In the genomic region with DNA sequence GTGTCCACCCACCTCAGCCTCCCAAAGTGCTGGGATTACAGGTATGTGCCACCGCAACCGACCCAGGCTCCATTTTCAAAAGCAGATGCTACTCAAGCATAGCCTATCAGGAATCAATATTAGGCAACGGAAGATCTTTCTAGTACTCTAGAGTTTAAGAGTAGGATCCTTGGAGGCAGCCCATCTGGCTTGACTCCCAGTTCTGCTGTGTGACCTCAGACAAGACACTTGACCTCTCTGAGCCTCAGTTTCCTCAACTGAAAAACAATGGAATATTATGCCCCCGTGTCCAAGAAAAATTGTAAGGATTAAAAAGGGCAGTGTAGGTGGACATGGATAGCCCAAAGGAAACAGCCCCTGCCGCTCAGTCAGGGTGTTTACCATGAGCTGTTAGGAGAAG, we compare ENCODE assay signal across 18 cellular contexts. TPM values are rescaled to one million over a fixed set of nuclear protein-coding genes. Genes with fewer than 3 reads are reported as not detected.
DNase-seq lines count a peak whose midpoint lies in the region; ATAC-seq, FAIRE-seq and TF ChIP-seq lines count a peak whose summit lies in the region.
"Had no signal": no experiment of that assay in that cellular context is flagged by ENCODE, and none has a peak within 500 bp of the region (broad histone marks: within the 10 kb centered on the region; RNA-seq: fewer than 3 reads in every experiment).

No MANE protein-coding gene starts in this region.

- H3K27me3 ChIP-seq in K562 (ENCODE audit: control insufficient read depth in 2 of 2, insufficient read depth in 2 of 2, low read length in 2 of 2) (no peaks in the 10 kb centered on the region), right cardiac atrium (ENCODE audit: control insufficient read depth, insufficient read depth) (no peaks in the 10 kb centered on the region)

- H3K9me3 ChIP-seq in K562 (replicated peaks; ENCODE audit: control insufficient read depth, insufficient read depth, low read depth, low read length) (no peaks in the 10 kb centered on the region), right cardiac atrium (ENCODE audit: control insufficient read depth, low read length) (no peaks in the 10 kb centered on the region)

- no peak overlapping the region for H3K9ac ChIP-seq in K562 (ENCODE audit: insufficient read depth in 1 of 2, low read depth in 2 of 2, low read length in 2 of 2)

- H3K36me3 Mint-ChIP-seq in nephron progenitor cell (ENCODE audit: low read depth), result peaks cover 27% of the 10 kb centered on the region

- POLR2A ChIA-PET in K562 (lab: Yijun Ruan, JAX), result interaction anchor here (1.0 to 1.6 kb wide), 2 partner anchors 10 to 14 kb away, joined by 3 read pairs; a partner anchor contains a TSS

- H3K4me3 ChIP-seq in K562, result no peak overlapping the region
- no peak overlapping the region for H3K4me3 ChIP-seq in right cardiac atrium (ENCODE audit: low read length)

- no peaks in the 10 kb centered on the region for H3K36me3 ChIP-seq in K562 (ENCODE audit: control insufficient read depth, insufficient read depth, low read length)

- BruUV-seq in K562 (replicated peaks; lab: Mats Ljungman, UMichigan), result no TSS peak

- FAIRE-seq in K562 (lab: Jason Lieb, UNC), result no peak
- FAIRE-seq: GM12892, GM18507 had no signal

- no peak overlapping the region for H3K4me3 Mint-ChIP-seq in nephron progenitor cell
- H3K4me3 Mint-ChIP-seq: CD4-positive, alpha-beta memory T cell had no signal

- H3K79me2 ChIP-seq in K562 (ENCODE audit: control insufficient read depth, insufficient read depth, low read length), result no peaks in the 10 kb centered on the region

- peaks cover 15% of the 10 kb centered on the region for H3K9me3 Mint-ChIP-seq in nephron progenitor cell

- TF ChIP-seq RAD21 in K562 (CRISPR knock-in tag; conservative IDR thresholded peaks at IDR 0.05 in 1 of 2, IDR thresholded peaks at IDR 0.05 in 1 of 2), result no peak

- H3K27me3 Mint-ChIP-seq in nephron progenitor cell (ENCODE audit: low read depth, poor library complexity), result peaks cover 7% of the 10 kb centered on the region
- H3K27me3 Mint-ChIP-seq: CD4-positive, alpha-beta memory T cell had no signal

- no peak overlapping the region for H3K27ac Mint-ChIP-seq in nephron progenitor cell

- no peak overlapping the region for H2AFZ ChIP-seq in K562 (ENCODE audit: low read depth, low read length)

- ATAC-seq in Right ventricle myocardium inferior (no peak), K562 (no peak), right cardiac atrium (peak in 1 of 2 donors; percentile 4)

- H3K4me1 Mint-ChIP-seq in nephron progenitor cell, result peaks cover 57% of the 10 kb centered on the region

- TF ChIP-seq EP300 in K562 (IDR thresholded peaks at IDR 0.05; ENCODE audit: low read length), result no peak

- intact Hi-C loops in Right ventricle myocardium inferior (cut with DNase I), result no loop called here
- intact Hi-C loops in cardiac septum (cut with DNase I), result no loop called here
- intact Hi-C loops in K562 (cut with micrococcal nuclease), result no loop called here
- intact Hi-C loops in right cardiac atrium (cut with DNase I), result no loop called here

- H3K27ac ChIP-seq in K562 (ENCODE audit: extremely low read depth, low read depth, low read length) (no peak overlapping the region), right cardiac atrium (ENCODE audit: low read length) (peak overlapping the region; percentile 86), temporal lobe (ENCODE audit: low read depth, low read length) (peak overlapping the region; percentile 7)

- TF ChIP-seq CTCF in K562 (IDR thresholded peaks at IDR 0.05 in 2 of 3, conservative IDR thresholded peaks at IDR 0.05 in 1 of 3; ENCODE audit: insufficient read depth in 2 of 3, low read depth in 1 of 3, low read length in 3 of 3) (no peak), nephron progenitor cell (IDR thresholded peaks at IDR 0.05) (no peak)

- DNase-seq in Right ventricle myocardium inferior (ENCODE audit: missing footprints) (peak; percentile 66), cardiac septum (ENCODE audit: low spot score) (no peak), K562 (ENCODE audit: extremely low read depth in 1 of 4, low spot score in 3 of 4) (no peak), right cardiac atrium (peak in 2 of 3 donors; percentile 66 to 80), hypothalamus (lab: John Stamatoyannopoulos, UW) (no peak), nephron progenitor cell (no peak)
- DNase-seq: CD4-positive, alpha-beta memory T cell; GOT3; KBM-7; NCI-H187 treated with DMSO at 0.1 percent for 48 hours; NCI-H226; NCI-H524; NCI-H82; OCI-M1; SHP77 treated with DMSO at 0.1 percent for 48 hours had no signal

- 56% methylated on average over 5 of the region's 5 CpGs for WGBS in K562 (ENCODE audit: insufficient coverage, low coverage, missing lambda C conversion rate)
- WGBS in right cardiac atrium, result 74% methylated on average over 5 of the region's 5 CpGs

- peaks cover 2 to 3% of the 10 kb centered on the region in 2 experiments; a peak in 4 of 5 replicates for H3K4me1 ChIP-seq in K562 (replicated peaks in 1 of 2; ENCODE audit: control insufficient read depth in 2 of 2, insufficient read depth in 2 of 2, low read length in 2 of 2)
- peaks cover 10% of the 10 kb centered on the region for H3K4me1 ChIP-seq in right cardiac atrium (ENCODE audit: control insufficient read depth, insufficient read depth, low read length)

- H4K20me1 ChIP-seq in K562 (replicated peaks; ENCODE audit: control insufficient read depth, insufficient read depth, low read length), result no peaks in the 10 kb centered on the region

- H3K4me2 ChIP-seq in K562 (ENCODE audit: insufficient read depth, low read length), result no peak overlapping the region

- in situ Hi-C loops in K562 (cut with MboI), result no loop called here

- no peak for TF ChIP-seq POLR2A in K562 (conservative IDR thresholded peaks at IDR 0.05)

- CTCF ChIA-PET in K562 (lab: Yijun Ruan, JAX; ENCODE audit: low intra/inter-chr PET ratio), result no interaction called here

- H3K9me1 ChIP-seq in K562 (ENCODE audit: control insufficient read depth, insufficient read depth, low read length), result peaks cover 3% of the 10 kb centered on the region

TF ChIP-seq in K562, 482 proteins besides CTCF, POLR2A, EP300 and RAD21 (continues in another document):
- TF ChIP-seq ZFP36 (IDR thresholded peaks at IDR 0.05; ENCODE audit: low read depth, low read length, partially characterized antibody), result peak; percentile 78

RNA-seq across cellular contexts. Expression of a gene that starts 14.5 kb away (rescaled TPM):
- total RNA-seq in Right ventricle myocardium inferior, result 10.7 TPM
- total RNA-seq in cardiac septum, result 4.1 TPM
- 5.1 and 18.6 TPM in 2 replicates for total RNA-seq in K562 (2011; cell fraction: chromatin; rRNA removed; ENCODE audit: low replicate concordance)
- total RNA-seq in K562 (2011; cell fraction: nucleolus; rRNA removed), result 7.1 and 11.2 TPM in 2 replicates
- 5.2 and 11.3 TPM in 2 replicates for total RNA-seq in K562 (2011; cell fraction: nucleoplasm; rRNA removed)
- 4.0 and 8.2 TPM in 2 replicates for total RNA-seq in K562 (2014; rRNA removed)
- 3.4 and 4.4 TPM in 2 replicates for total RNA-seq in K562 (2014; rRNA removed; fragmentation: Illumina TruSeq; extraction: Trizol)
- 4.6 and 5.3 TPM in 2 replicates for total RNA-seq in K562 (2015; rRNA removed; fragmentation: Illumina TruSeq; extraction: Trizol)
- total RNA-seq in K562 (2021), result 7.0 and 7.3 TPM in 2 replicates
- 26.1 and 26.8 TPM in 2 replicates for polyA plus RNA-seq in K562 (2011; rRNA removed)
- polyA plus RNA-seq in K562 (2011; cell fraction: cytosol; rRNA removed), result 30.9 and 33.5 TPM in 2 replicates
- 42.7 and 47.8 TPM in 2 replicates for polyA plus RNA-seq in K562 (2011; cell fraction: nucleus; rRNA removed)
- polyA plus RNA-seq in K562 (2012), result 5.7 and 7.4 TPM in 2 replicates
- 6.8 and 7.2 TPM in 2 replicates for polyA plus RNA-seq in K562 (2014; fragmentation: Illumina TruSeq; extraction: Trizol)
- polyA plus RNA-seq in K562 (2014; fragmentation: Nextera tagmentation; extraction: Ambion mirVana), result 1 to 10 TPM; 2.4 to 3.6 TPM
- polyA plus RNA-seq in K562 (2014; rRNA removed), result 8.9 and 10.9 TPM in 2 replicates
- 11.8 and 15.5 TPM in 2 replicates for polyA minus RNA-seq in K562 (2011; rRNA and poly(A)+ RNA removed)
- polyA minus RNA-seq in K562 (2011; cell fraction: cytosol; rRNA and poly(A)+ RNA removed), result 8.0 and 11.6 TPM in 2 replicates
- 6.2 and 6.8 TPM in 2 replicates for polyA minus RNA-seq in K562 (2011; cell fraction: nucleus; rRNA and poly(A)+ RNA removed)
- 10 to 100 TPM; 11.6 to 22.8 (median 12.4) TPM for total RNA-seq in right cardiac atrium
- polyA plus RNA-seq in right cardiac atrium, result 12.4 TPM
- total RNA-seq in temporal lobe, result 1.5 TPM

RNA-seq across cellular contexts. Expression of a gene that starts 54.7 kb away (rescaled TPM):
- total RNA-seq in Right ventricle myocardium inferior, result 206 TPM
- total RNA-seq in cardiac septum, result 274 TPM
- total RNA-seq in K562 (2011; cell fraction: chromatin; rRNA removed; ENCODE audit: low replicate concordance), result 1.0 TPM in 1 of 2 replicates, not detected in the other
- 0.83 and 0.92 TPM in 2 replicates for total RNA-seq in K562 (2011; cell fraction: nucleolus; rRNA removed)
- total RNA-seq in K562 (2011; cell fraction: nucleoplasm; rRNA removed), result 0.59 and 0.92 TPM in 2 replicates
- 4.9 and 7.4 TPM in 2 replicates for total RNA-seq in K562 (2014; rRNA removed)
- 1.6 and 2.9 TPM in 2 replicates for total RNA-seq in K562 (2014; rRNA removed; fragmentation: Illumina TruSeq; extraction: Trizol)
- total RNA-seq in K562 (2015; rRNA removed; fragmentation: Illumina TruSeq; extraction: Trizol), result 5.0 and 6.1 TPM in 2 replicates
- 4.7 and 5.1 TPM in 2 replicates for total RNA-seq in K562 (2021)
- polyA plus RNA-seq in K562 (2011; rRNA removed), result 3.0 and 4.6 TPM in 2 replicates
- 6.9 and 7.3 TPM in 2 replicates for polyA plus RNA-seq in K562 (2011; cell fraction: cytosol; rRNA removed)
- 3.2 and 3.7 TPM in 2 replicates for polyA plus RNA-seq in K562 (2011; cell fraction: nucleus; rRNA removed)
- polyA plus RNA-seq in K562 (2012), result 6.9 and 7.4 TPM in 2 replicates
- polyA plus RNA-seq in K562 (2014; fragmentation: Illumina TruSeq; extraction: Trizol), result 6.2 and 7.0 TPM in 2 replicates
- under 1 TPM; 0.13 to 0.74 TPM for polyA plus RNA-seq in K562 (2014; fragmentation: Nextera tagmentation; extraction: Ambion mirVana)
- 5.7 and 7.6 TPM in 2 replicates for polyA plus RNA-seq in K562 (2014; rRNA removed)
- 1.9 and 2.4 TPM in 2 replicates for polyA minus RNA-seq in K562 (2011; rRNA and poly(A)+ RNA removed)
- polyA minus RNA-seq in K562 (2011; cell fraction: cytosol; rRNA and poly(A)+ RNA removed), result 1.7 and 3.8 TPM in 2 replicates
- 0.44 and 0.81 TPM in 2 replicates for polyA minus RNA-seq in K562 (2011; cell fraction: nucleus; rRNA and poly(A)+ RNA removed)
- 100 to 1,000 TPM; 212 to 246 (median 232) TPM for total RNA-seq in right cardiac atrium
- polyA plus RNA-seq in right cardiac atrium, result 334 TPM
- 23.8 TPM for total RNA-seq in temporal lobe

Comparison
In these comparisons a context has a peak if more than half of its experiments do, and no peak if none do; other contexts are left out.
1. DNase-seq: peak in Right ventricle myocardium inferior (single experiment) and right cardiac atrium (2 of 3); none in cardiac septum (single experiment), K562 (0 of 4), hypothalamus (0 of 51) and nephron progenitor cell (single experiment).